In the genomic region with DNA sequence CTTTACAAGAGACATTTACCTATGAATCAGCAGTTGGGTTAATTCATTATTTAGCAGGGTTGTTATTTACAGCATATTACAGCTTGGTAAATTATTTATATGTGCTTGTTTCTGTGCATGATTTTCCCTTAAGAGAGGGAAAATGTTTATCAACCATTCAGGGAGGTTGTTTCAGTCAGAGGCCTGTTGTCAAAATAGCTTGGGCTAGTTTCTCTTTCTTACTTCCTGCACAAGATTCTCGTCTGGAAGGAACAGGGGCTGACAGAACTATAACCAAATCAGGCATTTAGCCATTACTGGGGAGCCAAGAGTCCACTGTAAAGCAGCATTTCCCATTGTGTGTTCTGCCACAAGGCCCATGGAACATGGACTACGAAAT, we compare ENCODE assay signal across 17 cellular contexts.
DNase-seq lines count a peak whose midpoint lies in the region; ATAC-seq and TF ChIP-seq lines count a peak whose summit lies in the region.
"Had no signal": no experiment of that assay in that cellular context is flagged by ENCODE, and none has a peak within 500 bp of the region (broad histone marks: within the 10 kb centered on the region; RNA-seq: fewer than 3 reads in every experiment).

No MANE protein-coding gene starts in this region.

- H3K9me3 ChIP-seq in DND-41 (ENCODE audit: insufficient read depth, low read length, severe bottlenecking) (no peaks in the 10 kb centered on the region), Loucy (ENCODE audit: insufficient read depth, low read depth, low read length) (no peaks in the 10 kb centered on the region), mucosa of rectum (ENCODE audit: control insufficient read depth in 2 of 2, low read length in 2 of 2) (no peaks in the 10 kb centered on the region)
- H3K9me3 ChIP-seq: SJSA1 had no signal

- ATAC-seq in DND-41 (ENCODE audit: insufficient read depth, low read depth) (peak; percentile 37; the same call in 1 of the 3 replicates), GM19372 (IDR thresholded peaks at IDR 0.05; ENCODE audit: low read depth, unreplicated experiment) (peak; percentile 57), HG03520 (IDR thresholded peaks at IDR 0.05; ENCODE audit: unreplicated experiment) (no peak)

- H3F3A ChIP-seq in Loucy (ENCODE audit: low read depth): no peaks in the 10 kb centered on the region

- H3K27me3 ChIP-seq in DND-41 (ENCODE audit: insufficient read depth, low read length, poor library complexity): no peaks in the 10 kb centered on the region
- H3K27me3 ChIP-seq in Loucy (ENCODE audit: insufficient read depth, low read length, poor library complexity, severe bottlenecking): no peaks in the 10 kb centered on the region
- H3K27me3 ChIP-seq in mucosa of rectum (ENCODE audit: control insufficient read depth in 2 of 2, insufficient read depth in 2 of 2, low read length in 2 of 2): peaks cover 2 to 5% of the 10 kb centered on the region in 2 donors
- H3K27me3 ChIP-seq: SJSA1 had no signal

- H4K20me1 ChIP-seq in DND-41 (ENCODE audit: insufficient read depth, low read length): no peaks in the 10 kb centered on the region
- no peaks in the 10 kb centered on the region for H4K20me1 ChIP-seq in Loucy (ENCODE audit: insufficient read depth, low read length, poor library complexity, severe bottlenecking)

- H3K36me3 ChIP-seq in DND-41 (ENCODE audit: insufficient read depth, low read length) (no peaks in the 10 kb centered on the region), Loucy (ENCODE audit: insufficient read depth, low read length) (no peaks in the 10 kb centered on the region), mucosa of rectum (ENCODE audit: control insufficient read depth in 2 of 2, insufficient read depth in 2 of 2, low read length in 2 of 2) (no peaks in the 10 kb centered on the region)
- H3K36me3 ChIP-seq: SJSA1 had no signal

- DNase-seq in DND-41 (no peak), LoVo (ENCODE audit: low spot score) (no peak), caudate nucleus (lab: John Stamatoyannopoulos, UW) (no peak)
- DNase-seq in activated naive CD4-positive, alpha-beta T cell treated with Interleukin-2 at 50 U/mL for 16 hours: no peak
- DNase-seq: 8988T, C1 segment of cervical spinal cord, H9, NCI-H1417 treated with DMSO at 0.1 percent for 48 hours, NCI-H2081 treated with DMSO at 0.1 percent for 48 hours, NCI-H524 treated with DMSO at 0.1 percent for 48 hours, SW 1271 had no signal

- H3K4me1 ChIP-seq in DND-41 (ENCODE audit: insufficient read depth, low read length) (peaks cover 4% of the 10 kb centered on the region; the same call in 1 of the 2 replicates), Loucy (ENCODE audit: insufficient read depth, low read length, poor library complexity, severe bottlenecking) (no peaks in the 10 kb centered on the region), mucosa of rectum (ENCODE audit: control insufficient read depth in 2 of 2, insufficient read depth in 2 of 2, low read length in 2 of 2) (peaks cover 0 to 7% of the 10 kb centered on the region in 2 donors)
- H3K4me1 ChIP-seq: SJSA1 had no signal

- no peak for TF ChIP-seq CTCF in DND-41 (IDR thresholded peaks at IDR 0.05; ENCODE audit: borderline replicate concordance, extremely low read depth, low read length, poor library complexity, severe bottlenecking)
- no peak for TF ChIP-seq CTCF in Loucy (conservative IDR thresholded peaks at IDR 0.05; ENCODE audit: low read length)

- no peaks in the 10 kb centered on the region for H3K9me2 ChIP-seq in Loucy (replicated peaks; ENCODE audit: low read depth, low read length)

- H2AFZ ChIP-seq in DND-41 (ENCODE audit: low read depth, low read length) (peak overlapping the region; percentile 45; the same call in 1 of the 2 replicates), Loucy (ENCODE audit: low read length) (peak overlapping the region; percentile 2; the same call in 1 of the 2 replicates)

- H3K9ac ChIP-seq in DND-41 (ENCODE audit: low read depth, low read length) (no peak overlapping the region), Loucy (ENCODE audit: low read depth, low read length, poor library complexity, severe bottlenecking) (no peak overlapping the region), mucosa of rectum (ENCODE audit: low read depth in 1 of 2, low read length in 2 of 2) (no peak overlapping the region)
- H3K9ac ChIP-seq: KMS-11 had no signal

- H3K4me2 ChIP-seq in DND-41 (ENCODE audit: insufficient read depth, low read length): no peak overlapping the region
- no peak overlapping the region for H3K4me2 ChIP-seq in Loucy (ENCODE audit: low read depth, low read length, poor library complexity, severe bottlenecking)
- H3K4me2 ChIP-seq: KMS-11 had no signal

- no peak overlapping the region for H3K27ac ChIP-seq in DND-41 (ENCODE audit: low read length)
- peak overlapping the region; percentile 12 to 67 for H3K27ac ChIP-seq in mucosa of rectum (ENCODE audit: low read depth in 2 of 2, low read length in 2 of 2)
- H3K27ac ChIP-seq in caudate nucleus (ENCODE audit: low read depth, low read length): no peak overlapping the region
- H3K27ac ChIP-seq: KMS-11, SJSA1 had no signal

- H3K79me2 ChIP-seq in DND-41 (ENCODE audit: insufficient read depth, low read length): no peaks in the 10 kb centered on the region
- no peaks in the 10 kb centered on the region for H3K79me2 ChIP-seq in Loucy (ENCODE audit: insufficient read depth, low read length)

- H3K4me3 ChIP-seq in DND-41 (ENCODE audit: low read depth in 1 of 2, low read length in 2 of 2) (no peak overlapping the region), Loucy (ENCODE audit: low read length, poor library complexity, severe bottlenecking) (no peak overlapping the region), mucosa of rectum (ENCODE audit: low read length in 2 of 2) (no peak overlapping the region)
- H3K4me3 ChIP-seq: SJSA1 had no signal

Comparison
In these comparisons a context has a peak if more than half of its experiments do, and no peak if none do; other contexts are left out.
1. H3K27ac ChIP-seq: peak in mucosa of rectum (2 of 2); none in DND-41 (single experiment) and caudate nucleus (single experiment).